8 cellular contexts compared by ENCODE assay signal in the genomic region with DNA sequence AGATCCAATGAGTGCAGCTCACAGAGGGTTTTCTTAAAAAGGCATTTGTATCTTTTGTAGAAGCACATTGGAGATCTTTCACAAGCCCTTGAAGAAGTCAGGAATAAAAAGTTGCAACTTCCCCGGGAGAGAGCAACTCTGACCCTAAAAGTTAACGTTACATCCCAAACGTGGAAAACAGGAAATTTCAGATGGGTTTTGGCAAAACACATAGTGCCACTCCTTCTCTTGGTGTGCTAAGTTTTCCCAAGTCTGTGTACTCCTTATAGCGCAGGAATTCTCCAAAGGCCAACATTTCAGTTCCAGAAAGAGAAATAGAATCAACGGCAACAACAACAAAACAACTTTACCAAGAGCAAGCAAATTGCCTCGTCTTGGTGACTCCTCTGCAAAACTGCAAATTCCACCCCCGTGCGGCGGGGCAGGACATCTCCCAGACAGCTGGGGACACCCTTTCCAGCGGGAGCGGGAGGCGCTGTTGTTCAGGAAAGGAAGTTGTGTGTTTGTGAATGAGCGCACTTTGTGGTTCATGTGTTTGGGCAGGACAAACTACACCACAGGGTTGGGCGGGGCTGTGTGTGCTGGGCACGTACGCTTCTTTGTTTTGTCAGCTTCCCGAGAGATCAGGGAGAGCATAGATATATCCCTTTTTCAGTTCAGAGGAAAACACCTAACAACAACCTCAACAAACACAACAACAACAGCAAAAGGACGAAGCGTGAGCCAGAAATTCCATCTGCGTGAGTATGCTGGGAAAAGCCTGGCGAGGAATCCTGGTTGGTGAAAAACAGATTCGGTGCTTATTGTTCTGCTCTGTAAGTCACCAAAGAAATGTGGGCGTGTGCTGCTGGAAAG.
DNase-seq lines count a peak whose midpoint lies in the region; TF ChIP-seq lines count a peak whose summit lies in the region.

No MANE protein-coding gene starts in this region.

- TF ChIP-seq CTCF in AG04449 (IDR thresholded peaks at IDR 0.05; ENCODE audit: insufficient read depth, low read length, missing control alignments) = peak; percentile 47

- peak; percentile 68 for DNase-seq in AG04449 (ENCODE audit: low read depth, low spot score)
- DNase-seq in HuH-7 (ENCODE audit: low spot score) = peak; percentile 57
- DNase-seq in astrocyte of the hippocampus (ENCODE audit: low read depth, low spot score) = peak; percentile 97
- DNase-seq in islet precursor cell = peak; percentile 94
- DNase-seq in stromal cell of bone marrow (ENCODE audit: low read depth) = peak; percentile 92
- DNase-seq in NCI-H1048 (lab: John Stamatoyannopoulos, UW) = no peak
- no peak for DNase-seq in HUDEP-2 (lab: John Stamatoyannopoulos, UW; ENCODE audit: unreplicated experiment in 76 of 76)
- no peak for DNase-seq in activated CD8-positive, alpha-beta memory T cell treated with anti-CD3 and anti-CD28 coated beads for 24 hours

- POLR2A ChIA-PET in AG04449 (lab: Yijun Ruan, JAX) = interaction anchor here (0.6 to 1.3 kb wide), 2 partner anchors 15 to 543 kb away, joined by 3 to 9 read pairs; no protein-coding TSS in a partner anchor

- CTCF ChIA-PET in AG04449 (lab: Yijun Ruan, JAX) = interaction anchor here (0.9 to 2.1 kb wide), 4 partner anchors 12 to 274 kb away, joined by 4 to 9 read pairs (median 4); no protein-coding TSS in a partner anchor

- peak overlapping the region; percentile 27 for H3K4me3 ChIP-seq in AG04449 (ENCODE audit: low read depth, low read length)

Comparison
In these comparisons a context has a peak if more than half of its experiments do, and no peak if none do; other contexts are left out.
1. DNase-seq: peak in AG04449 (single experiment), HuH-7 (single experiment), astrocyte of the hippocampus (single experiment), islet precursor cell (single experiment) and stromal cell of bone marrow (single experiment); none in NCI-H1048 (single experiment), HUDEP-2 (0 of 76) and activated CD8-positive, alpha-beta memory T cell treated with anti-CD3 and anti-CD28 coated beads for 24 hours (single experiment).